Comparison of ENCODE assay signal across 1 cellular context in genomic region chr21:45545691-45546531, GRCh38.
TF ChIP-seq lines count a peak whose summit lies in the region.

No MANE protein-coding gene starts in this region.

TF ChIP-seq in GM23338, 12 proteins besides CTCF, POLR2A, EP300 and RAD21 (continued from another document):
- TF ChIP-seq ZNF462 (CRISPR knock-in tag; IDR thresholded peaks at IDR 0.05) (no peak), POLR2AphosphoS5 (IDR thresholded peaks at IDR 0.05; ENCODE audit: low read depth) (no peak), STAT1 (IDR thresholded peaks at IDR 0.05; ENCODE audit: unreplicated experiment) (no peak), NANOG (IDR thresholded peaks at IDR 0.05; ENCODE audit: borderline replicate concordance) (no peak), REST (IDR thresholded peaks at IDR 0.05; ENCODE audit: unreplicated experiment) (no peak), ZNF331 (CRISPR knock-in tag; IDR thresholded peaks at IDR 0.05; ENCODE audit: low read depth) (no peak)
